21 cellular contexts compared by ENCODE assay signal in the genomic region with DNA sequence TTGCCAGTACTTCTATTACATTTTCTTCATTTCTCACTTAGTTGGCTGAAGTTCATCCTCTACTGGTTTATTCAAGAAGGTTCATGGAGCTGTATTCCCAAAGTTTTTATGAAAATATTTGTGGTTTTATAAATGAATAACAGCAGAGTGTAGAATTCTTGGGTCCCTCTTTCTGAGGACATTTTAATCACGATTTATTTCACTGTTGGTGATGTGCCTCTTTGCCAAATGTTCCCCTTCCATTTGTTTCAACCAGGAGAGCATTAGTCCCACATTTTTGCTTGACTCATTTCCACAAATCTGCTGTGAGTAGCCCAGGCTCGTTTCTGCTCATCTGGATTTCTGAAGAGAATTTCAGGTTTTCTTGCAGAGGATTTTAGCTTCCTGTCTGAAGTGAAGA.
"Had no signal": no experiment of that assay in that cellular context is flagged by ENCODE, and none has a peak within 500 bp of the region (broad histone marks: within the 10 kb centered on the region; RNA-seq: fewer than 3 reads in every experiment).

No MANE protein-coding gene starts in this region.

- H3K27me3 Mint-ChIP-seq: naive thymus-derived CD8-positive, alpha-beta T cell; stimulated activated memory B cell treated with anti-CD40 and anti-IgM and Interleukin-4, amounts not matched to agents 10 μg/mL and 1 μg/mL and 100 μg/mL, for 72 hours; stimulated activated naive CD8-positive, alpha-beta T cell treated with anti-CD3 and anti-CD28 coated beads, Interleukin-15, Interleukin-2, amounts not matched to agents 100 ng/mL and 50 ng/mL, for 24 hours had no signal

- H3K36me3 ChIP-seq: uterus had no signal

- H3K4me3 ChIP-seq: esophagus squamous epithelium, heart right ventricle, mucosa of descending colon, psoas muscle, right lobe of liver, spleen, tibial artery, upper lobe of left lung, uterus had no signal

- H3K9me3 Mint-ChIP-seq: naive thymus-derived CD8-positive, alpha-beta T cell; stimulated activated memory B cell treated with anti-CD40 and anti-IgM and Interleukin-4, amounts not matched to agents 10 μg/mL and 1 μg/mL and 100 μg/mL, for 72 hours; stimulated activated naive CD8-positive, alpha-beta T cell treated with anti-CD3 and anti-CD28 coated beads, Interleukin-15, Interleukin-2, amounts not matched to agents 100 ng/mL and 50 ng/mL, for 24 hours had no signal

- H3K4me3 Mint-ChIP-seq: naive thymus-derived CD8-positive, alpha-beta T cell; stimulated activated memory B cell treated with anti-CD40 and anti-IgM and Interleukin-4, amounts not matched to agents 10 μg/mL and 1 μg/mL and 100 μg/mL, for 72 hours; stimulated activated naive CD8-positive, alpha-beta T cell treated with anti-CD3 and anti-CD28 coated beads, Interleukin-15, Interleukin-2, amounts not matched to agents 100 ng/mL and 50 ng/mL, for 24 hours had no signal

- H3K27ac Mint-ChIP-seq: naive thymus-derived CD8-positive, alpha-beta T cell; stimulated activated memory B cell treated with anti-CD40 and anti-IgM and Interleukin-4, amounts not matched to agents 10 μg/mL and 1 μg/mL and 100 μg/mL, for 72 hours; stimulated activated naive CD8-positive, alpha-beta T cell treated with anti-CD3 and anti-CD28 coated beads, Interleukin-15, Interleukin-2, amounts not matched to agents 100 ng/mL and 50 ng/mL, for 24 hours had no signal

- DNase-seq: dermis blood vessel endothelial cell; esophagus squamous epithelium; heart right ventricle; hypothalamus; islet precursor cell; mucosa of descending colon; naive thymus-derived CD8-positive, alpha-beta T cell; psoas muscle; retina; right lobe of liver; spleen; stimulated activated CD4-positive, alpha-beta T cell treated with anti-CD3 and anti-CD28 coated beads, Interleukin-15, amount 100 ng/mL, for 24 hours; stimulated activated CD4-positive, alpha-beta T cell treated with anti-CD3 and anti-CD28 coated beads, Interleukin-1b, Interleukin-23, amount 100 ng/mL, for 48 hours; stimulated activated CD4-positive, alpha-beta T cell treated with anti-CD3 and anti-CD28 coated beads, Interleukin-4, amount 100 ng/mL, for 24 hours; tibial artery; uterus had no signal

- H3K4me1 ChIP-seq: esophagus squamous epithelium, psoas muscle, right lobe of liver, spleen, tibial artery, upper lobe of left lung, uterus had no signal

- H3K9me3 ChIP-seq: esophagus squamous epithelium, heart right ventricle, mucosa of descending colon, neutrophil, psoas muscle, right lobe of liver, spleen, tibial artery, upper lobe of left lung, uterus had no signal

- FAIRE-seq: frontal cortex had no signal

- H3K27ac ChIP-seq: esophagus squamous epithelium, heart right ventricle, neutrophil, psoas muscle, right lobe of liver, spleen, tibial artery, upper lobe of left lung, uterus had no signal

- H3K27me3 ChIP-seq: esophagus squamous epithelium, heart right ventricle, neutrophil, right lobe of liver, spleen, tibial artery, upper lobe of left lung, uterus had no signal
